9 cellular contexts compared by ENCODE assay signal in genomic region chr4:153156263-153156662, GRCh38. TPM values are rescaled to one million over a fixed set of nuclear protein-coding genes. Genes with fewer than 3 reads are reported as not detected.
DNase-seq lines count a peak whose midpoint lies in the region; ATAC-seq and TF ChIP-seq lines count a peak whose summit lies in the region.
"Had no signal": no experiment of that assay in that cellular context is flagged by ENCODE, and none has a peak within 500 bp of the region (broad histone marks: within the 10 kb centered on the region; RNA-seq: fewer than 3 reads in every experiment).

No MANE protein-coding gene starts in this region.

- no peaks in the 10 kb centered on the region for H3K36me3 Mint-ChIP-seq in activated CD4-positive, alpha-beta T cell treated with anti-CD3 and anti-CD28 coated beads, Interleukin-2, amount 10 ng/mL, durations not matched to agents 24 days and 14 days (ENCODE audit: low read depth)
- H3K36me3 Mint-ChIP-seq in effector memory CD8-positive, alpha-beta T cell (ENCODE audit: insufficient read depth): no peaks in the 10 kb centered on the region
- H3K36me3 Mint-ChIP-seq: memory B cell had no signal

- no peaks in the 10 kb centered on the region for H3K9me3 Mint-ChIP-seq in activated CD4-positive, alpha-beta T cell treated with anti-CD3 and anti-CD28 coated beads, Interleukin-2, amount 10 ng/mL, durations not matched to agents 24 days and 14 days
- no peaks in the 10 kb centered on the region for H3K9me3 Mint-ChIP-seq in effector memory CD8-positive, alpha-beta T cell
- H3K9me3 Mint-ChIP-seq: memory B cell had no signal

- peak overlapping the region; percentile 17 for H3K4me3 Mint-ChIP-seq in activated CD4-positive, alpha-beta T cell treated with anti-CD3 and anti-CD28 coated beads, Interleukin-2, amount 10 ng/mL, durations not matched to agents 24 days and 14 days
- no peak overlapping the region for H3K4me3 Mint-ChIP-seq in effector memory CD8-positive, alpha-beta T cell
- H3K4me3 Mint-ChIP-seq: memory B cell had no signal

- peaks cover 53% of the 10 kb centered on the region for H3K4me1 Mint-ChIP-seq in activated CD4-positive, alpha-beta T cell treated with anti-CD3 and anti-CD28 coated beads, Interleukin-2, amount 10 ng/mL, durations not matched to agents 24 days and 14 days
- peaks cover 21% of the 10 kb centered on the region in 2 donors for H3K4me1 Mint-ChIP-seq in effector memory CD8-positive, alpha-beta T cell (ENCODE audit: low read depth in 2 of 2)

- intact Hi-C loops in activated CD4-positive, alpha-beta T cell treated with anti-CD3 and anti-CD28 coated beads, Interleukin-2, amount 10 ng/mL, durations not matched to agents 24 days and 14 days (cut with micrococcal nuclease): loop anchor here (5.0 to 10.0 kb wide), 4 partner anchors 51 to 579 kb away; no protein-coding TSS in a partner anchor

- in situ Hi-C loops in KBM-7 (cut with MboI; ENCODE audit: low pct_unique_long_range_greater_than_20kb, low sequenced_read_pairs): loop anchor here (25.0 kb wide), 2 partner anchors 156 to 431 kb away; no protein-coding TSS in a partner anchor
- in situ Hi-C loops in G401 (cut with HindIII; ENCODE audit: low sequenced_read_pairs): no loop called here

- CTCF ChIA-PET in GM10248 (lab: Yijun Ruan, JAX): interaction anchor here (0.7 to 2.7 kb wide), 5 partner anchors 11 to 593 kb away, joined by 3 to 6 read pairs (median 3); no protein-coding TSS in a partner anchor

- ATAC-seq in effector memory CD8-positive, alpha-beta T cell (replicated peaks): no peak
- ATAC-seq in HG03378 (IDR thresholded peaks at IDR 0.05; ENCODE audit: unreplicated experiment): no peak

- peak; percentile 29 for TF ChIP-seq CTCF in GM10248 (IDR thresholded peaks at IDR 0.05; ENCODE audit: control extremely low read depth, extremely low read depth, low read depth, missing control alignments)

- peaks cover 19% of the 10 kb centered on the region for H3K27me3 Mint-ChIP-seq in activated CD4-positive, alpha-beta T cell treated with anti-CD3 and anti-CD28 coated beads, Interleukin-2, amount 10 ng/mL, durations not matched to agents 24 days and 14 days
- peaks cover 70 to 74% of the 10 kb centered on the region in 2 donors for H3K27me3 Mint-ChIP-seq in effector memory CD8-positive, alpha-beta T cell

- POLR2A ChIA-PET in GM10248 (lab: Yijun Ruan, JAX): no interaction called here

- H3K27ac Mint-ChIP-seq in activated CD4-positive, alpha-beta T cell treated with anti-CD3 and anti-CD28 coated beads, Interleukin-2, amount 10 ng/mL, durations not matched to agents 24 days and 14 days: no peak overlapping the region
- no peak overlapping the region for H3K27ac Mint-ChIP-seq in effector memory CD8-positive, alpha-beta T cell
- H3K27ac Mint-ChIP-seq: memory B cell had no signal

- no peak for DNase-seq in GM10248 (ENCODE audit: extremely low spot score)
- peak; percentile 93 for DNase-seq in KBM-7
- peak; percentile 86 for DNase-seq in activated CD4-positive, alpha-beta T cell treated with anti-CD3 and anti-CD28 coated beads, Interleukin-2, amount 10 ng/mL, durations not matched to agents 24 days and 14 days
- DNase-seq in left kidney (ENCODE audit: low read depth, low spot score): peak; percentile 54
- DNase-seq in G401 (ENCODE audit: low spot score): no peak
- DNase-seq in NCI-H2227 treated with DMSO at 0.1 percent for 48 hours (lab: John Stamatoyannopoulos, UW): no peak
- DNase-seq in effector memory CD8-positive, alpha-beta T cell: no peak

RNA-seq across cellular contexts. Expression of gene TRIM2, which starts 48.0 kb away (rescaled TPM):
- 0.21 TPM in 1 of 2 replicates, not detected in the other for total RNA-seq in activated CD4-positive, alpha-beta T cell treated with anti-CD3 and anti-CD28 coated beads, Interleukin-2, amount 10 ng/mL, durations not matched to agents 24 days and 14 days
- 0.44 and 0.62 TPM in 2 replicates for total RNA-seq in G401 (2014; rRNA removed; shearing (Covaris generic))

Comparison
In these comparisons a context has a peak if more than half of its experiments do, and no peak if none do; other contexts are left out.
1. DNase-seq: peak in KBM-7 (single experiment), activated CD4-positive, alpha-beta T cell treated with anti-CD3 and anti-CD28 coated beads, Interleukin-2, amount 10 ng/mL, durations not matched to agents 24 days and 14 days (single experiment) and left kidney (single experiment); none in GM10248 (single experiment), G401 (single experiment), NCI-H2227 treated with DMSO at 0.1 percent for 48 hours (single experiment) and effector memory CD8-positive, alpha-beta T cell (0 of 3).